21 cellular contexts compared by ENCODE assay signal in the genomic region with DNA sequence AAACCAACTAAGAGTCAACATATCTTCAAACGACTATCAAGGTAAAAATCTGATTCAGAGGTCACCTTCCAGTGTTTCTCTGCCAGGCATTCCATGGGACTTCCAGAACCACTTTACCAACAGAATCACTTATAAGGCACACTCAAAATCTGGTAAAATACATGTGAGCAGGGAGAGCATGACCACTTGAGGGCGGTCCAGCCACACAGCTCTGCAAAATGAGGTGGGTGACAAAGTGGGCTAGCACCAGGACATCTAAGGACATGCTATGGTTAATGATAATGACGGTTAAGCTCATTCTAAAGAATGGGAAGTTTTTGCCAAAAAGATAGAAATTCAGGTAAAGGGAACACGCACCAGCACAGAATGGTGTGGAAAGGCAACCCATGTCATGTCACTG. TPM values are rescaled to one million over a fixed set of nuclear protein-coding genes. Genes with fewer than 3 reads are reported as not detected.
A peak's percentile ranks its signal among the peaks of the same experiment; 100 is the strongest.
DNase-seq lines count a peak whose midpoint lies in the region; ATAC-seq, FAIRE-seq and TF ChIP-seq lines count a peak whose summit lies in the region.
"Had no signal": no experiment of that assay in that cellular context is flagged by ENCODE, and none has a peak within 500 bp of the region (broad histone marks: within the 10 kb centered on the region; RNA-seq: fewer than 3 reads in every experiment).

No MANE protein-coding gene starts in this region.

- H3K27me3 ChIP-seq in BE2C: no peaks in the 10 kb centered on the region
- H3K27me3 ChIP-seq in brain microvascular endothelial cell (replicated peaks): no peaks in the 10 kb centered on the region
- no peaks in the 10 kb centered on the region for H3K27me3 ChIP-seq in CD4-positive, alpha-beta T cell (ENCODE audit: control insufficient read depth, insufficient read depth, low read length)
- H3K27me3 ChIP-seq: BLaER1, SJSA1 had no signal

- H3K27ac Mint-ChIP-seq in osteocyte (ENCODE audit: unreplicated experiment): no peak overlapping the region
- H3K27ac Mint-ChIP-seq in CD4-positive, alpha-beta T cell: no peak overlapping the region
- H3K27ac Mint-ChIP-seq: CD8-positive, alpha-beta T cell had no signal

- no peak overlapping the region for H3K4me3 ChIP-seq in BE2C (ENCODE audit: low read depth, low read length)
- no peak overlapping the region for H3K4me3 ChIP-seq in brain microvascular endothelial cell (ENCODE audit: low read depth, low read length)
- H3K4me3 ChIP-seq: BLaER1, GM12878, GM23248, PC-9, SJSA1 had no signal

- peak; percentile 40 for FAIRE-seq in HTR-8/SVneo (lab: Jason Lieb, UNC)
- FAIRE-seq: A204.1, GM12878 had no signal

- in situ Hi-C loops in brain microvascular endothelial cell (cut with HindIII; ENCODE audit: low pct_ligation_motif_present, low sequenced_read_pairs): no loop called here

- TF ChIP-seq CTCF in BE2C (IDR thresholded peaks at IDR 0.05; ENCODE audit: low read depth, low read length): 0 out of 2 replicates have a peak, but pooled peaks have one; percentile 2
- peak; percentile 24 for TF ChIP-seq CTCF in brain microvascular endothelial cell (IDR thresholded peaks at IDR 0.05; ENCODE audit: low read depth, low read length, missing control alignments)
- TF ChIP-seq CTCF in osteocyte (IDR thresholded peaks at IDR 0.05): no peak
- no peak for TF ChIP-seq CTCF in CD4-positive, alpha-beta T cell (IDR thresholded peaks at IDR 0.05)

- H3K27ac ChIP-seq in brain microvascular endothelial cell: no peak overlapping the region
- H3K27ac ChIP-seq in CD4-positive, alpha-beta T cell (ENCODE audit: low read depth, low read length): no peak overlapping the region
- H3K27ac ChIP-seq: BLaER1, GM23248, PC-9, SJSA1 had no signal

- POLR2A ChIA-PET in CD4-positive, alpha-beta T cell (lab: Charles Lee): interaction anchor here (0.8 kb wide), 1 partner anchor 9 kb away, joined by 3 read pairs; no protein-coding TSS in a partner anchor

- H3K36me3 ChIP-seq in BE2C: no peaks in the 10 kb centered on the region
- no peaks in the 10 kb centered on the region for H3K36me3 ChIP-seq in brain microvascular endothelial cell (replicated peaks)

- no peak for ATAC-seq in CD4-positive, alpha-beta T cell (ENCODE audit: poor library complexity)
- ATAC-seq: CD8-positive, alpha-beta T cell; GM12878 had no signal

- no peaks in the 10 kb centered on the region for H3K27me3 Mint-ChIP-seq in osteocyte (ENCODE audit: unreplicated experiment)
- no peaks in the 10 kb centered on the region for H3K27me3 Mint-ChIP-seq in CD4-positive, alpha-beta T cell

- CTCF ChIA-PET in CD4-positive, alpha-beta T cell (lab: Charles Lee): no interaction called here

- H3K9me3 Mint-ChIP-seq in osteocyte (ENCODE audit: unreplicated experiment): no peaks in the 10 kb centered on the region
- H3K9me3 Mint-ChIP-seq in CD4-positive, alpha-beta T cell: no peaks in the 10 kb centered on the region

- H3K36me3 Mint-ChIP-seq in osteocyte (ENCODE audit: unreplicated experiment): no peaks in the 10 kb centered on the region
- H3K36me3 Mint-ChIP-seq in CD4-positive, alpha-beta T cell (ENCODE audit: low read depth): peaks cover 54% of the 10 kb centered on the region

- H3K4me3 Mint-ChIP-seq in osteocyte (ENCODE audit: unreplicated experiment): no peak overlapping the region
- H3K4me3 Mint-ChIP-seq in CD4-positive, alpha-beta T cell: no peak overlapping the region
- H3K4me3 Mint-ChIP-seq: CD8-positive, alpha-beta T cell had no signal

- intact Hi-C loops in CD4-positive, alpha-beta T cell (cut with DNase I, micrococcal nuclease): no loop called here

- peaks cover 3% of the 10 kb centered on the region; the same call in 1 of the 2 replicates for H3K4me1 ChIP-seq in BE2C

- no peaks in the 10 kb centered on the region for H3K9me3 ChIP-seq in BE2C
- H3K9me3 ChIP-seq in CD4-positive, alpha-beta T cell (ENCODE audit: control insufficient read depth, low read length): no peaks in the 10 kb centered on the region
- H3K9me3 ChIP-seq: BLaER1, SJSA1 had no signal

- DNase-seq in BE2C (no peak), HTR-8/SVneo (ENCODE audit: insufficient read length, low spot score) (no peak), brain microvascular endothelial cell (no peak), osteocyte (ENCODE audit: extremely low spot score, unreplicated experiment) (peak; percentile 10), cerebellum (ENCODE audit: low spot score) (no peak), NCI-H2107 treated with DMSO at 0.1 percent for 48 hours (lab: John Stamatoyannopoulos, UW; ENCODE audit: unreplicated experiment) (no peak)
- DNase-seq in CD4-positive, alpha-beta T cell: no peak
- DNase-seq: Calu3; CD8-positive, alpha-beta T cell; EL; GM23248; NCI-H1694 treated with DMSO at 0.1 percent for 48 hours; NCI-H2107; NCI-H226; NCI-H524 treated with DMSO at 0.1 percent for 48 hours; PC-9; SW 1271 had no signal

- peaks cover 26% of the 10 kb centered on the region for H3K4me1 Mint-ChIP-seq in osteocyte (ENCODE audit: unreplicated experiment)
- H3K4me1 Mint-ChIP-seq in CD4-positive, alpha-beta T cell (ENCODE audit: low read depth): peaks cover 6% of the 10 kb centered on the region

RNA-seq across cellular contexts. Expression of a gene that starts 24.5 kb away (rescaled TPM):
- 0.42 TPM for polyA plus RNA-seq in BE2C (2012; ENCODE audit: insufficient read depth, insufficient read length, low read depth)
- total RNA-seq in osteocyte (38.0 and 38.3 TPM in 2 replicates), cerebellum (0.27 TPM)
- not detected for total RNA-seq in CD4-positive, alpha-beta T cell
- total RNA-seq: Calu3; CD8-positive, alpha-beta T cell; GM12878; PC-9 had no signal
- polyA plus RNA-seq: GM12878 had no signal

Comparison
In these comparisons a context has a peak if more than half of its experiments do, and no peak if none do; other contexts are left out.
1. CTCF ChIP-seq: peak in BE2C (single experiment) and brain microvascular endothelial cell (single experiment); none in osteocyte (single experiment) and CD4-positive, alpha-beta T cell (single experiment).
2. RNA of a gene that starts 24.5 kb away (total RNA-seq): 38.0 to 38.3 TPM in osteocyte; 0.27 TPM in cerebellum (single experiment) and not detected in CD4-positive, alpha-beta T cell; every median in the first group is over 10 times any median in the second.